9 cellular contexts compared by ENCODE assay signal in genomic region chr7:23205861-23206510, GRCh38. TPM values are rescaled to one million over a fixed set of nuclear protein-coding genes. Genes with fewer than 3 reads are reported as not detected.
DNase-seq lines count a peak whose midpoint lies in the region; ATAC-seq and TF ChIP-seq lines count a peak whose summit lies in the region.
"Had no signal": no experiment of that assay in that cellular context is flagged by ENCODE, and none has a peak within 500 bp of the region (broad histone marks: within the 10 kb centered on the region; RNA-seq: fewer than 3 reads in every experiment).

No MANE protein-coding gene starts in this region.

- H3K4me1 Mint-ChIP-seq in activated T-helper 1 cell treated with anti-CD3 and anti-CD28 coated beads, Interleukin-12 subunit alpha, Interleukin-12 subunit beta, Interleukin-2, Interleukin-4 antibody, amounts not matched to agents 30 ng/mL and 10 ng/mL and 1 ng/mL, durations not matched to agents 14 hours and 24 hours and 36 hours (ENCODE audit: low read depth) = no peaks in the 10 kb centered on the region

- H3K36me3 ChIP-seq in H7 (replicated peaks; ENCODE audit: control insufficient read depth, insufficient read depth, low read length) = no peaks in the 10 kb centered on the region; the same call in 1 of the 2 replicates
- H3K36me3 ChIP-seq in mucosa of descending colon (ENCODE audit: low read depth) = no peaks in the 10 kb centered on the region

- DNase-seq in H7 (peak; percentile 54), Right ventricle myocardium superior (peak; percentile 47), retinal pigment epithelial cell (ENCODE audit: low read depth) (no peak), NCI-H187 treated with DMSO at 0.1 percent for 48 hours (lab: John Stamatoyannopoulos, UW) (no peak), mucosa of descending colon (no peak)
- DNase-seq in activated T-helper 1 cell treated with anti-CD3 and anti-CD28 coated beads, Interleukin-12 subunit alpha, Interleukin-12 subunit beta, Interleukin-2, Interleukin-4 antibody, amounts not matched to agents 30 ng/mL and 10 ng/mL and 1 ng/mL, durations not matched to agents 14 hours and 24 hours and 36 hours (ENCODE audit: low spot score) = no peak
- DNase-seq in stimulated activated CD4-positive, alpha-beta T cell treated with anti-CD3 and anti-CD28 coated beads, Interleukin-4, amount 100 ng/mL, for 24 hours = no peak
- DNase-seq: trophoblast cell had no signal

- no peaks in the 10 kb centered on the region for H3K27me3 ChIP-seq in H7 (ENCODE audit: control insufficient read depth, insufficient read depth, low read length)

- H3K27ac Mint-ChIP-seq in activated T-helper 1 cell treated with anti-CD3 and anti-CD28 coated beads, Interleukin-12 subunit alpha, Interleukin-12 subunit beta, Interleukin-2, Interleukin-4 antibody, amounts not matched to agents 30 ng/mL and 10 ng/mL and 1 ng/mL, durations not matched to agents 14 hours and 24 hours and 36 hours = no peak overlapping the region

- H3K4me3 Mint-ChIP-seq in activated T-helper 1 cell treated with anti-CD3 and anti-CD28 coated beads, Interleukin-12 subunit alpha, Interleukin-12 subunit beta, Interleukin-2, Interleukin-4 antibody, amounts not matched to agents 30 ng/mL and 10 ng/mL and 1 ng/mL, durations not matched to agents 14 hours and 24 hours and 36 hours = peak overlapping the region; percentile 24

- TF ChIP-seq CTCF in retinal pigment epithelial cell (conservative IDR thresholded peaks at IDR 0.05; ENCODE audit: low read depth, low read length) (no peak), mucosa of descending colon (IDR thresholded peaks at IDR 0.05) (no peak)

- no peaks in the 10 kb centered on the region for H3K4me1 ChIP-seq in mucosa of descending colon (ENCODE audit: low read depth)

- ATAC-seq in Right ventricle myocardium superior (ENCODE audit: poor library complexity) (peak; percentile 70), mucosa of descending colon (no peak), HG02884 (IDR thresholded peaks at IDR 0.05; ENCODE audit: unreplicated experiment) (no peak)

- H3K36me3 Mint-ChIP-seq in activated T-helper 1 cell treated with anti-CD3 and anti-CD28 coated beads, Interleukin-12 subunit alpha, Interleukin-12 subunit beta, Interleukin-2, Interleukin-4 antibody, amounts not matched to agents 30 ng/mL and 10 ng/mL and 1 ng/mL, durations not matched to agents 14 hours and 24 hours and 36 hours (ENCODE audit: low read depth) = peaks cover 27% of the 10 kb centered on the region

- peaks cover 27% of the 10 kb centered on the region for H3K27me3 Mint-ChIP-seq in activated T-helper 1 cell treated with anti-CD3 and anti-CD28 coated beads, Interleukin-12 subunit alpha, Interleukin-12 subunit beta, Interleukin-2, Interleukin-4 antibody, amounts not matched to agents 30 ng/mL and 10 ng/mL and 1 ng/mL, durations not matched to agents 14 hours and 24 hours and 36 hours (ENCODE audit: insufficient read depth)

- intact Hi-C loops in activated T-helper 1 cell treated with anti-CD3 and anti-CD28 coated beads, Interleukin-12 subunit alpha, Interleukin-12 subunit beta, Interleukin-2, Interleukin-4 antibody, amounts not matched to agents 30 ng/mL and 10 ng/mL and 1 ng/mL, durations not matched to agents 14 hours and 24 hours and 36 hours (cut with micrococcal nuclease) = no loop called here
- intact Hi-C loops in Right ventricle myocardium superior (cut with DNase I) (no loop called here), mucosa of descending colon (cut with DNase I, micrococcal nuclease) (no loop called here)

- H3K9me3 Mint-ChIP-seq in activated T-helper 1 cell treated with anti-CD3 and anti-CD28 coated beads, Interleukin-12 subunit alpha, Interleukin-12 subunit beta, Interleukin-2, Interleukin-4 antibody, amounts not matched to agents 30 ng/mL and 10 ng/mL and 1 ng/mL, durations not matched to agents 14 hours and 24 hours and 36 hours = no peaks in the 10 kb centered on the region

- no peaks in the 10 kb centered on the region for H3K9me3 ChIP-seq in mucosa of descending colon

- peak overlapping the region; percentile 5; the same call in 1 of the 2 replicates for H3K4me3 ChIP-seq in H7 (ENCODE audit: insufficient read depth, low read depth, low read length)
- peak overlapping the region; percentile 28 for H3K4me3 ChIP-seq in retinal pigment epithelial cell (ENCODE audit: low read length)
- no peak overlapping the region for H3K4me3 ChIP-seq in mucosa of descending colon

RNA-seq across cellular contexts. Expression of gene NUP42, which starts 24.1 kb away (rescaled TPM):
- 47.4 and 50.0 TPM in 2 replicates for total RNA-seq in H7 (2014; rRNA removed; shearing (Covaris generic))
- total RNA-seq in activated T-helper 1 cell treated with anti-CD3 and anti-CD28 coated beads, Interleukin-12 subunit alpha, Interleukin-12 subunit beta, Interleukin-2, Interleukin-4 antibody, amounts not matched to agents 30 ng/mL and 10 ng/mL and 1 ng/mL, durations not matched to agents 14 hours and 24 hours and 36 hours = 52.7 and 55.2 TPM in 2 replicates
- total RNA-seq in Right ventricle myocardium superior (19.7 TPM), mucosa of descending colon (10 to 100 TPM; 26.6 to 34.1 (median 27.6) TPM)

RNA-seq across cellular contexts. Expression of gene GPNMB, which starts 40.6 kb away (rescaled TPM):
- total RNA-seq in H7 (2014; rRNA removed; shearing (Covaris generic)) = 0.70 and 1.2 TPM in 2 replicates
- 0.83 and 1.2 TPM in 2 replicates for total RNA-seq in activated T-helper 1 cell treated with anti-CD3 and anti-CD28 coated beads, Interleukin-12 subunit alpha, Interleukin-12 subunit beta, Interleukin-2, Interleukin-4 antibody, amounts not matched to agents 30 ng/mL and 10 ng/mL and 1 ng/mL, durations not matched to agents 14 hours and 24 hours and 36 hours
- 248 TPM for total RNA-seq in Right ventricle myocardium superior
- total RNA-seq in mucosa of descending colon = 10 to 100 TPM; 21.3 to 77.8 (median 38.8) TPM

Comparison
In these comparisons a context has a peak if more than half of its experiments do, and no peak if none do; other contexts are left out.
1. DNase-seq: peak in H7 (single experiment) and Right ventricle myocardium superior (single experiment); none in activated T-helper 1 cell treated with anti-CD3 and anti-CD28 coated beads, Interleukin-12 subunit alpha, Interleukin-12 subunit beta, Interleukin-2, Interleukin-4 antibody, amounts not matched to agents 30 ng/mL and 10 ng/mL and 1 ng/mL, durations not matched to agents 14 hours and 24 hours and 36 hours (single experiment), retinal pigment epithelial cell (single experiment), NCI-H187 treated with DMSO at 0.1 percent for 48 hours (single experiment), stimulated activated CD4-positive, alpha-beta T cell treated with anti-CD3 and anti-CD28 coated beads, Interleukin-4, amount 100 ng/mL, for 24 hours (single experiment) and mucosa of descending colon (0 of 3).